In genomic region chr14:92563359-92563758, GRCh38 we compare ENCODE assay signal across 9 cellular contexts. TPM values are rescaled to one million over a fixed set of nuclear protein-coding genes. Genes with fewer than 3 reads are reported as not detected.
DNase-seq lines count a peak whose midpoint lies in the region; ATAC-seq and TF ChIP-seq lines count a peak whose summit lies in the region.
"Had no signal": no experiment of that assay in that cellular context is flagged by ENCODE, and none has a peak within 500 bp of the region (broad histone marks: within the 10 kb centered on the region; RNA-seq: fewer than 3 reads in every experiment).

No MANE protein-coding gene starts in this region.

- no peaks in the 10 kb centered on the region for H3K79me2 ChIP-seq in SK-N-SH (ENCODE audit: insufficient read depth)

- no peak for TF ChIP-seq EP300 in SK-N-SH (IDR thresholded peaks at IDR 0.05; ENCODE audit: borderline replicate concordance in 1 of 2, low read depth in 1 of 2, low read length in 1 of 2)

- peaks cover 4% of the 10 kb centered on the region for H3F3A ChIP-seq in SK-N-SH (replicated peaks; ENCODE audit: insufficient read depth)

- H2AFZ ChIP-seq in SK-N-SH (ENCODE audit: low read depth) = no peak overlapping the region

- ATAC-seq in SK-N-SH treated with all-trans-retinoic acid at 6 μM for 48 hours (no peak), HG03060 (IDR thresholded peaks at IDR 0.05; ENCODE audit: low read depth, unreplicated experiment) (peak; percentile 61)

- H3K9me3 Mint-ChIP-seq in activated CD4-positive, alpha-beta memory T cell treated with anti-CD3 and anti-CD28 coated beads for 36 hours = peaks cover 13% of the 10 kb centered on the region
- H3K9me3 Mint-ChIP-seq in endodermal cell = peaks cover 2% of the 10 kb centered on the region

- no peaks in the 10 kb centered on the region for H3K9me3 ChIP-seq in SK-N-SH
- H3K9me3 ChIP-seq in neutrophil = no peaks in the 10 kb centered on the region
- peaks cover 7% of the 10 kb centered on the region for H3K9me3 ChIP-seq in endodermal cell (ENCODE audit: control insufficient read depth, low read length)

- CTCF ChIA-PET in SK-N-SH (lab: Yijun Ruan, JAX) = no interaction called here
- CTCF ChIA-PET in activated CD4-positive, alpha-beta memory T cell treated with anti-CD3 and anti-CD28 coated beads for 36 hours (lab: Charles Lee) = no interaction called here

- H3K36me3 ChIP-seq in SK-N-SH (replicated peaks in 1 of 2; ENCODE audit: control insufficient read depth in 1 of 2, insufficient read depth in 2 of 2, low read length in 1 of 2) (peaks cover 11 to 15% of the 10 kb centered on the region in 2 experiments), neutrophil (peaks cover 29% of the 10 kb centered on the region), endodermal cell (ENCODE audit: control insufficient read depth, insufficient read depth, low read length) (no peaks in the 10 kb centered on the region)

- H3K9ac ChIP-seq in SK-N-SH (no peak overlapping the region), endodermal cell (ENCODE audit: extremely low read depth, low read length, poor library complexity, severe bottlenecking) (no peak overlapping the region)

- no peak overlapping the region for H3K4me3 Mint-ChIP-seq in activated CD4-positive, alpha-beta memory T cell treated with anti-CD3 and anti-CD28 coated beads for 36 hours
- no peak overlapping the region for H3K4me3 Mint-ChIP-seq in endodermal cell

- H3K27me3 ChIP-seq in SK-N-SH (ENCODE audit: insufficient read depth) (no peaks in the 10 kb centered on the region), neutrophil (no peaks in the 10 kb centered on the region), endodermal cell (ENCODE audit: control insufficient read depth, insufficient read depth, low read length, poor library complexity, severe bottlenecking) (no peaks in the 10 kb centered on the region)

- TF ChIP-seq CTCF in SK-N-SH (IDR thresholded peaks at IDR 0.05) (no peak), neutrophil (IDR thresholded peaks at IDR 0.05) (no peak), endodermal cell (conservative IDR thresholded peaks at IDR 0.05) (no peak)

- H3K4me1 ChIP-seq in SK-N-SH (ENCODE audit: control insufficient read depth in 1 of 2, insufficient read depth in 2 of 2, low read depth in 1 of 2, low read length in 1 of 2) (peaks cover 0 to 22% of the 10 kb centered on the region in 2 experiments; a peak in 2 of 4 replicates), neutrophil (ENCODE audit: control insufficient read depth in 1 of 2, insufficient read depth in 1 of 2, low read depth in 1 of 2, low read length in 1 of 2) (peaks cover 13 to 16% of the 10 kb centered on the region in 2 experiments), endodermal cell (ENCODE audit: control insufficient read depth, insufficient read depth, low read length) (no peaks in the 10 kb centered on the region)

- H3K27ac Mint-ChIP-seq in activated CD4-positive, alpha-beta memory T cell treated with anti-CD3 and anti-CD28 coated beads for 36 hours = no peak overlapping the region
- no peak overlapping the region for H3K27ac Mint-ChIP-seq in endodermal cell

- no peaks in the 10 kb centered on the region for H4K20me1 ChIP-seq in SK-N-SH (ENCODE audit: insufficient read depth)

- no peak overlapping the region for H3K4me2 ChIP-seq in SK-N-SH

- TF ChIP-seq RAD21 in SK-N-SH (IDR thresholded peaks at IDR 0.05; ENCODE audit: low read length) = no peak

- H3K36me3 Mint-ChIP-seq in activated CD4-positive, alpha-beta memory T cell treated with anti-CD3 and anti-CD28 coated beads for 36 hours = peaks cover 17% of the 10 kb centered on the region
- H3K36me3 Mint-ChIP-seq in endodermal cell (ENCODE audit: low read depth) = peaks cover 8% of the 10 kb centered on the region

- no peak for DNase-seq in SK-N-SH
- peak; percentile 33 for DNase-seq in activated CD4-positive, alpha-beta memory T cell treated with anti-CD3 and anti-CD28 coated beads for 36 hours
- no peak for DNase-seq in posterior vena cava (ENCODE audit: low spot score)
- DNase-seq in posterior cingulate gyrus = no peak
- DNase-seq in endodermal cell = no peak

- intact Hi-C loops in activated CD4-positive, alpha-beta memory T cell treated with anti-CD3 and anti-CD28 coated beads for 36 hours (cut with micrococcal nuclease) = loop anchor here (1.0 kb wide), 2 partner anchors 12 to 23 kb away; no protein-coding TSS in a partner anchor
- intact Hi-C loops in posterior vena cava (cut with DNase I) = loop anchor here in 1 of 2 donors (5.0 kb wide), 1 partner anchor 1209 kb away; no protein-coding TSS in a partner anchor
- intact Hi-C loops in posterior cingulate gyrus (cut with DNase I) = no loop called here

- 18% methylated on average over 1 of the region's 1 CpG for WGBS in SK-N-SH (ENCODE audit: low lambda C conversion rate)
- WGBS in endodermal cell (ENCODE audit: insufficient coverage in 1 of 2, insufficient read length in 1 of 2), 2 experiments = 83 to 100% methylated on average over 1 of the region's 1 CpG

- peaks cover 23% of the 10 kb centered on the region for H3K4me1 Mint-ChIP-seq in activated CD4-positive, alpha-beta memory T cell treated with anti-CD3 and anti-CD28 coated beads for 36 hours (ENCODE audit: low read depth)
- peaks cover 2% of the 10 kb centered on the region for H3K4me1 Mint-ChIP-seq in endodermal cell

- H3K9me2 ChIP-seq in SK-N-SH = no peaks in the 10 kb centered on the region

- POLR2A ChIA-PET in SK-N-SH (lab: Yijun Ruan, JAX) = no interaction called here
- POLR2A ChIA-PET in activated CD4-positive, alpha-beta memory T cell treated with anti-CD3 and anti-CD28 coated beads for 36 hours (lab: Charles Lee) = interaction anchor here (0.8 to 1.5 kb wide), 3 partner anchors 14 to 27 kb away, joined by 3 to 6 read pairs (median 3); no protein-coding TSS in a partner anchor

- no peaks in the 10 kb centered on the region for H3K27me3 Mint-ChIP-seq in activated CD4-positive, alpha-beta memory T cell treated with anti-CD3 and anti-CD28 coated beads for 36 hours
- no peaks in the 10 kb centered on the region for H3K27me3 Mint-ChIP-seq in endodermal cell (ENCODE audit: insufficient read depth)

- H3K4me3 ChIP-seq in SK-N-SH (ENCODE audit: low read depth in 2 of 2, low read length in 1 of 2) = no peak overlapping the region
- no peak overlapping the region for H3K4me3 ChIP-seq in neutrophil (ENCODE audit: low read depth in 1 of 2, low read length in 1 of 2)
- H3K4me3 ChIP-seq in endodermal cell (ENCODE audit: low read length) = no peak overlapping the region

- H3K27ac ChIP-seq in SK-N-SH (ENCODE audit: low read depth in 2 of 2, low read length in 1 of 2) (peak overlapping the region in 1 of 2 experiments; percentile 4; a peak in 1 of 4 replicates), neutrophil (peak overlapping the region; percentile 9), endodermal cell (ENCODE audit: low read depth, low read length) (no peak overlapping the region)
- H3K27ac ChIP-seq: 22Rv1 had no signal

TF ChIP-seq in SK-N-SH, 30 proteins besides CTCF, POLR2A, EP300 and RAD21 (continues in another document):
- TF ChIP-seq NRF1 (IDR thresholded peaks at IDR 0.05; ENCODE audit: low read depth, low read length) (no peak), MXI1 (IDR thresholded peaks at IDR 0.05; ENCODE audit: low read depth, low read length) (no peak), FOXM1 (IDR thresholded peaks at IDR 0.05; ENCODE audit: low read depth) (peak; percentile 19; the same call in 1 of the 2 replicates), GATA2 (CRISPR knock-in tag; IDR thresholded peaks at IDR 0.05) (no peak)

TF ChIP-seq in SK-N-SH treated with all-trans-retinoic acid at 6 μM for 48 hours, 23 proteins besides CTCF, POLR2A, EP300 and RAD21:
- TF ChIP-seq RARB (CRISPR knock-in tag; IDR thresholded peaks at IDR 0.05) (no peak), ISL1 (CRISPR knock-in tag; IDR thresholded peaks at IDR 0.05) (no peak), BACH2 (CRISPR knock-in tag; IDR thresholded peaks at IDR 0.05; ENCODE audit: borderline replicate concordance) (no peak), ARNTL (CRISPR knock-in tag; IDR thresholded peaks at IDR 0.05; ENCODE audit: borderline replicate concordance, low read depth) (no peak), PPARA (CRISPR knock-in tag; IDR thresholded peaks at IDR 0.05; ENCODE audit: borderline replicate concordance) (no peak), ZC3H10 (CRISPR knock-in tag; IDR thresholded peaks at IDR 0.05) (no peak)

RNA-seq across cellular contexts. Expression of gene RIN3, which starts 49.8 kb away (rescaled TPM):
- 5.8 and 12.4 TPM in 2 replicates for polyA plus RNA-seq in SK-N-SH (2012; rRNA removed)
- 6.6 and 10.2 TPM in 2 replicates for polyA plus RNA-seq in SK-N-SH (2012; cell fraction: cytosol; rRNA removed)
- 14.2 and 18.0 TPM in 2 replicates for polyA plus RNA-seq in SK-N-SH (2012; cell fraction: nucleus; rRNA removed)
- 10 to 100 TPM; 17.5 to 18.8 TPM for total RNA-seq in activated CD4-positive, alpha-beta memory T cell treated with anti-CD3 and anti-CD28 coated beads for 36 hours
- total RNA-seq in posterior vena cava (10 to 100 TPM; 30.9 to 34.0 TPM), endodermal cell (1 to 10 TPM; 5.2 to 6.0 TPM)
- 2.5 TPM for polyA plus RNA-seq in endodermal cell (2013, experiment 1 of 2)
- polyA plus RNA-seq in endodermal cell (2013, experiment 2 of 2) = 2.6 TPM
